19 cellular contexts compared by ENCODE assay signal in genomic region chr2:82675186-82675585, GRCh38.
A peak's percentile ranks its signal among the peaks of the same experiment; 100 is the strongest.
DNase-seq lines count a peak whose midpoint lies in the region; ATAC-seq, FAIRE-seq and TF ChIP-seq lines count a peak whose summit lies in the region.
"Had no signal": no experiment of that assay in that cellular context is flagged by ENCODE, and none has a peak within 500 bp of the region (broad histone marks: within the 10 kb centered on the region; RNA-seq: fewer than 3 reads in every experiment).

No MANE protein-coding gene starts in this region.

- intact Hi-C loops in PC-3 (cut with micrococcal nuclease): no loop called here
- intact Hi-C loops in endothelial cell of umbilical vein (cut with micrococcal nuclease): loop anchor here (1.0 kb wide), 2 partner anchors 121 to 407 kb away; no protein-coding TSS in a partner anchor

- WGBS in gastroesophageal sphincter (ENCODE audit: low coverage in 1 of 2), 2 donors: 41% methylated on average over 2 of the region's 2 CpGs; no CpG with 5 or more reads in 1 of the 2 donors

- no peaks in the 10 kb centered on the region for H3F3A ChIP-seq in PC-3 (ENCODE audit: low read length, unreplicated experiment)

- no peaks in the 10 kb centered on the region for H3K9me2 ChIP-seq in PC-3 (replicated peaks; ENCODE audit: low read length)

- TF ChIP-seq CTCF in PC-3 (conservative IDR thresholded peaks at IDR 0.05; ENCODE audit: low read depth, low read length) (no peak), endothelial cell of umbilical vein (IDR thresholded peaks at IDR 0.05; ENCODE audit: extremely low read depth in 1 of 2, insufficient read depth in 1 of 2, low read depth in 1 of 2, low read length in 2 of 2) (no peak), gastroesophageal sphincter (IDR thresholded peaks at IDR 0.05) (no peak)

- 0 out of 2 replicates have a peak, but pooled peaks cover 9% of the 10 kb centered on the region for H3K4me1 ChIP-seq in PC-3 (ENCODE audit: insufficient read depth, low read length)
- H3K4me1 ChIP-seq in endothelial cell of umbilical vein (ENCODE audit: control insufficient read depth, extremely low read depth, insufficient read depth, low read length): peaks cover 8% of the 10 kb centered on the region
- no peaks in the 10 kb centered on the region for H3K4me1 ChIP-seq in gastroesophageal sphincter
- H3K4me1 ChIP-seq: Peyer's patch, thyroid gland had no signal

- TF ChIP-seq POLR2A in endothelial cell of umbilical vein (IDR thresholded peaks at IDR 0.05; ENCODE audit: low read depth, low read length) (no peak), gastroesophageal sphincter (IDR thresholded peaks at IDR 0.05) (no peak)

- H2AFZ ChIP-seq in PC-3 (ENCODE audit: low read length) (no peak overlapping the region), endothelial cell of umbilical vein (ENCODE audit: low read depth, low read length) (no peak overlapping the region)

- H3K9ac ChIP-seq in PC-3 (ENCODE audit: low read length) (no peak overlapping the region), endothelial cell of umbilical vein (replicated peaks; ENCODE audit: extremely low read depth, insufficient read depth, low read length) (no peak overlapping the region)

- H3K27me3 ChIP-seq in PC-3 (ENCODE audit: low read length) (no peaks in the 10 kb centered on the region), endothelial cell of umbilical vein (ENCODE audit: control insufficient read depth in 2 of 2, insufficient read depth in 2 of 2, low read length in 2 of 2) (no peaks in the 10 kb centered on the region), gastroesophageal sphincter (no peaks in the 10 kb centered on the region)
- H3K27me3 ChIP-seq: Peyer's patch, thyroid gland had no signal

- H3K4me2 ChIP-seq in PC-3 (ENCODE audit: low read length) (no peak overlapping the region), endothelial cell of umbilical vein (ENCODE audit: insufficient read depth, low read length) (no peak overlapping the region)

- ATAC-seq in PC-3: peak; percentile 76
- no peak for ATAC-seq in gastroesophageal sphincter
- ATAC-seq: activated T-cell treated with anti-CD3 and anti-CD28 coated beads, Interleukin-2, amount 50 U/mL, for 4 hours; CD8-positive, alpha-beta T cell had no signal

- DNase-seq in EL: peak; percentile 30
- peak; percentile 66 for DNase-seq in PC-3
- peak; percentile 72 for DNase-seq in endothelial cell of umbilical vein (ENCODE audit: low read depth, low spot score)
- DNase-seq in myocyte (ENCODE audit: low read depth): peak; percentile 13
- DNase-seq in NCI-H1694 (lab: John Stamatoyannopoulos, UW): no peak
- DNase-seq in occipital lobe (lab: John Stamatoyannopoulos, UW): no peak
- DNase-seq in HuH-7 (ENCODE audit: low spot score): no peak
- DNase-seq: activated CD4-positive, CD25-positive, alpha-beta regulatory T cell; activated T-cell treated with anti-CD3 and anti-CD28 coated beads, Interleukin-2, amount 50 U/mL, for 4 hours; CD8-positive, alpha-beta T cell; foreskin melanocyte; H9; NCI-H1105; NCI-H2081 treated with DMSO at 0.1 percent for 48 hours; Peyer's patch; stimulated activated CD4-positive, alpha-beta T cell treated with anti-CD3 and anti-CD28 coated beads, Interleukin-2, amount 100 ng/mL, for 24 hours; stimulated activated naive CD4-positive, alpha-beta T cell treated with Interleukin-2 at 50 U/mL for 16 hours; thyroid gland had no signal

- H3K9me3 ChIP-seq in PC-3 (ENCODE audit: low read length) (no peaks in the 10 kb centered on the region), endothelial cell of umbilical vein (replicated peaks; ENCODE audit: control insufficient read depth, insufficient read depth, low read length) (no peaks in the 10 kb centered on the region), gastroesophageal sphincter (peaks cover 0 to 7% (median 0%) of the 10 kb centered on the region in 3 donors)
- H3K9me3 ChIP-seq: Peyer's patch, thyroid gland had no signal

- H3K9me1 ChIP-seq in endothelial cell of umbilical vein (replicated peaks; ENCODE audit: control insufficient read depth, extremely low read depth, insufficient read depth, low read length): no peaks in the 10 kb centered on the region

- dilution Hi-C loops in endothelial cell of umbilical vein (cut with MboI; ENCODE audit: extremely low pct_ligation_motif_present, low sequenced_read_pairs): no loop called here

- H3K27ac ChIP-seq in PC-3 (ENCODE audit: low read length) (peak overlapping the region; percentile 15; the same call in 1 of the 2 replicates), endothelial cell of umbilical vein (ENCODE audit: insufficient read depth, low read depth, low read length) (peak overlapping the region; percentile 59), gastroesophageal sphincter (no peak overlapping the region)
- H3K27ac ChIP-seq: Peyer's patch, thyroid gland had no signal

- H3K79me2 ChIP-seq in PC-3 (ENCODE audit: low read length): no peaks in the 10 kb centered on the region
- no peaks in the 10 kb centered on the region for H3K79me2 ChIP-seq in endothelial cell of umbilical vein (ENCODE audit: control insufficient read depth, insufficient read depth, low read length)

- H3K4me3 ChIP-seq in PC-3 (ENCODE audit: low read length) (no peak overlapping the region), endothelial cell of umbilical vein (replicated peaks in 1 of 3; ENCODE audit: insufficient read depth in 1 of 3, low read depth in 1 of 3, low read length in 3 of 3) (no peak overlapping the region), gastroesophageal sphincter (no peak overlapping the region)
- H3K4me3 ChIP-seq: Peyer's patch, thyroid gland had no signal

- CTCF ChIA-PET in PC-3 (lab: Charles Lee) (no interaction called here), endothelial cell of umbilical vein (lab: Charles Lee) (interaction anchor here (0.9 to 1.4 kb wide), 4 partner anchors 11 to 24 kb away, joined by 3 to 4 read pairs (median 3); no protein-coding TSS in a partner anchor)

- FAIRE-seq in endothelial cell of umbilical vein (lab: Jason Lieb, UNC): peak; percentile 69

- H3K36me3 ChIP-seq in PC-3 (ENCODE audit: low read depth, low read length) (no peaks in the 10 kb centered on the region), endothelial cell of umbilical vein (ENCODE audit: control insufficient read depth in 2 of 2, extremely low read depth in 1 of 2, insufficient read depth in 2 of 2, low read length in 2 of 2) (no peaks in the 10 kb centered on the region), gastroesophageal sphincter (no peaks in the 10 kb centered on the region)
- H3K36me3 ChIP-seq: Peyer's patch, thyroid gland had no signal

- POLR2A ChIA-PET in PC-3 (lab: Charles Lee; ENCODE audit: unreplicated experiment): no interaction called here
- POLR2A ChIA-PET in endothelial cell of umbilical vein (lab: Charles Lee): no interaction called here

- TF ChIP-seq EP300 in gastroesophageal sphincter (IDR thresholded peaks at IDR 0.05): no peak

- BruUV-seq in PC-3 (replicated peaks; lab: Mats Ljungman, UMichigan) (no TSS peak), endothelial cell of umbilical vein (replicated peaks; lab: Mats Ljungman, UMichigan) (no TSS peak)

- H4K20me1 ChIP-seq in PC-3 (ENCODE audit: low read length) (no peaks in the 10 kb centered on the region), endothelial cell of umbilical vein (replicated peaks; ENCODE audit: control insufficient read depth, extremely low read depth, insufficient read depth, low read length) (no peaks in the 10 kb centered on the region)

TF ChIP-seq in endothelial cell of umbilical vein, 7 proteins besides CTCF, POLR2A, EP300 and RAD21:
- TF ChIP-seq MYC (IDR thresholded peaks at IDR 0.05; ENCODE audit: low read depth, low read length) (no peak), EZH2 (IDR thresholded peaks at IDR 0.05; ENCODE audit: borderline replicate concordance, low read depth, low read length, severe bottlenecking) (no peak), FOS (IDR thresholded peaks at IDR 0.05; ENCODE audit: borderline replicate concordance, insufficient read depth, low read length) (peak; percentile 93), MAX (IDR thresholded peaks at IDR 0.05; ENCODE audit: insufficient read depth, insufficient read length) (no peak), POLR2AphosphoS5 (IDR thresholded peaks at IDR 0.05; ENCODE audit: insufficient read depth, low read depth, low read length) (no peak), GATA2 (IDR thresholded peaks at IDR 0.05; ENCODE audit: insufficient read depth, insufficient read length, low read depth, low read length) (peak; percentile 52), JUN (IDR thresholded peaks at IDR 0.05; ENCODE audit: borderline replicate concordance, insufficient read depth, insufficient read length, low read depth) (peak; percentile 76)

Comparison
In these comparisons a context has a peak if more than half of its experiments do, and no peak if none do; other contexts are left out.
1. DNase-seq: peak in EL (single experiment), PC-3 (single experiment), endothelial cell of umbilical vein (single experiment) and myocyte (single experiment); none in NCI-H1694 (single experiment), occipital lobe (single experiment) and HuH-7 (single experiment).
2. H3K27ac ChIP-seq: peak in PC-3 (single experiment) and endothelial cell of umbilical vein (single experiment); none in gastroesophageal sphincter (0 of 4).